25 cellular contexts compared by ENCODE assay signal in genomic region chr5:55823151-55823796, GRCh38. TPM values are rescaled to one million over a fixed set of nuclear protein-coding genes. Genes with fewer than 3 reads are reported as not detected.
A peak's percentile ranks its signal among the peaks of the same experiment; 100 is the strongest.
DNase-seq lines count a peak whose midpoint lies in the region; ATAC-seq and TF ChIP-seq lines count a peak whose summit lies in the region.
"Had no signal": no experiment of that assay in that cellular context is flagged by ENCODE, and none has a peak within 500 bp of the region (broad histone marks: within the 10 kb centered on the region; RNA-seq: fewer than 3 reads in every experiment).

No MANE protein-coding gene starts in this region.

- POLR2A ChIA-PET in MCF 10A (lab: Yijun Ruan, JAX), result interaction anchor here (1.5 to 2.0 kb wide), 2 partner anchors 9 to 28 kb away, joined by 3 to 6 read pairs; partner anchors contain the start of gene IL31RA

- CTCF ChIA-PET in MCF 10A (lab: Yijun Ruan, JAX), result no interaction called here

- no peaks in the 10 kb centered on the region for H3K9me3 ChIP-seq in prostate gland

- H3K36me3 ChIP-seq in prostate gland, result no peaks in the 10 kb centered on the region
- H3K36me3 ChIP-seq: BLaER1 had no signal

- no peaks in the 10 kb centered on the region for H3K36me3 Mint-ChIP-seq in MCF 10A (ENCODE audit: insufficient read depth, unreplicated experiment)
- H3K36me3 Mint-ChIP-seq in effector memory CD8-positive, alpha-beta T cell (ENCODE audit: insufficient read depth), result peaks cover 5% of the 10 kb centered on the region
- H3K36me3 Mint-ChIP-seq: CD4-positive, CD25-positive, alpha-beta regulatory T cell had no signal

- no peak overlapping the region for H3K4me3 Mint-ChIP-seq in MCF 10A (ENCODE audit: unreplicated experiment)
- H3K4me3 Mint-ChIP-seq in effector memory CD8-positive, alpha-beta T cell, result no peak overlapping the region
- H3K4me3 Mint-ChIP-seq: CD4-positive, CD25-positive, alpha-beta regulatory T cell had no signal

- 43% methylated on average over 1 of the region's 1 CpG for WGBS in prostate gland

- H3K4me3 ChIP-seq in LNCaP clone FGC (ENCODE audit: low read depth, low read length) (no peak overlapping the region), epithelial cell of esophagus (ENCODE audit: low read length) (no peak overlapping the region), prostate gland (no peak overlapping the region)
- H3K4me3 ChIP-seq: BLaER1 had no signal

- H3K27me3 ChIP-seq in prostate gland (replicated peaks; ENCODE audit: insufficient read depth), result no peaks in the 10 kb centered on the region
- H3K27me3 ChIP-seq: BLaER1 had no signal

- H3K27ac Mint-ChIP-seq in MCF 10A (ENCODE audit: low read depth, unreplicated experiment), result no peak overlapping the region
- no peak overlapping the region for H3K27ac Mint-ChIP-seq in effector memory CD8-positive, alpha-beta T cell
- H3K27ac Mint-ChIP-seq: CD4-positive, CD25-positive, alpha-beta regulatory T cell had no signal

- H3K9me3 Mint-ChIP-seq in MCF 10A (ENCODE audit: unreplicated experiment), result no peaks in the 10 kb centered on the region
- H3K9me3 Mint-ChIP-seq in effector memory CD8-positive, alpha-beta T cell, result no peaks in the 10 kb centered on the region

- TF ChIP-seq POLR2A in prostate gland (IDR thresholded peaks at IDR 0.05), result no peak

- no peaks in the 10 kb centered on the region for H3K27me3 Mint-ChIP-seq in MCF 10A (ENCODE audit: insufficient read depth, unreplicated experiment)
- peaks cover 73 to 84% of the 10 kb centered on the region in 2 donors for H3K27me3 Mint-ChIP-seq in effector memory CD8-positive, alpha-beta T cell

- intact Hi-C loops in MCF 10A (cut with micrococcal nuclease), result no loop called here
- intact Hi-C loops in prostate gland (cut with DNase I), result no loop called here
- intact Hi-C loops in posterior vena cava (cut with DNase I), result no loop called here

- no peak for ATAC-seq in effector memory CD8-positive, alpha-beta T cell (replicated peaks)
- ATAC-seq in HG02763 (IDR thresholded peaks at IDR 0.05; ENCODE audit: unreplicated experiment), result no peak
- ATAC-seq: HCT116, Panc1 had no signal

- H3K27ac ChIP-seq in prostate gland, result peak overlapping the region; percentile 18 to 42
- H3K27ac ChIP-seq: BLaER1, RWPE1 had no signal

- H3K4me1 Mint-ChIP-seq in MCF 10A (ENCODE audit: insufficient read depth, unreplicated experiment), result no peaks in the 10 kb centered on the region
- peaks cover 0 to 3% of the 10 kb centered on the region in 2 donors for H3K4me1 Mint-ChIP-seq in effector memory CD8-positive, alpha-beta T cell (ENCODE audit: low read depth in 2 of 2)

- in situ Hi-C loops in T47D (cut with HindIII; ENCODE audit: low pct_unique_long_range_greater_than_20kb, low sequenced_read_pairs), result no loop called here

- no TSS peak for BruUV-seq in MCF 10A (replicated peaks; lab: Mats Ljungman, UMichigan)

- TF ChIP-seq CTCF in MCF 10A (IDR thresholded peaks at IDR 0.05; ENCODE audit: unreplicated experiment), result no peak
- TF ChIP-seq CTCF in LNCaP clone FGC (IDR thresholded peaks at IDR 0.05; ENCODE audit: control insufficient read depth, extremely low read depth, insufficient read depth), result no peak
- TF ChIP-seq CTCF in epithelial cell of esophagus (IDR thresholded peaks at IDR 0.05; ENCODE audit: insufficient read depth, low read depth, low read length, missing control alignments), result no peak
- TF ChIP-seq CTCF in prostate gland (IDR thresholded peaks at IDR 0.05), result no peak

- H3K4me1 ChIP-seq in prostate gland (replicated peaks), result peaks cover 6% of the 10 kb centered on the region
- H3K4me1 ChIP-seq: BLaER1 had no signal

- peak; percentile 76 to 98 for DNase-seq in T47D (ENCODE audit: low read depth in 1 of 2, low spot score in 1 of 2)
- no peak for DNase-seq in MCF 10A (ENCODE audit: unreplicated experiment)
- DNase-seq in LNCaP clone FGC (ENCODE audit: low read depth), result peak; percentile 98
- DNase-seq in epithelial cell of esophagus (ENCODE audit: low read depth), result peak; percentile 38
- DNase-seq in prostate gland (ENCODE audit: low spot score), result peak; percentile 47
- DNase-seq in posterior vena cava (ENCODE audit: low spot score), result no peak
- DNase-seq in effector memory CD8-positive, alpha-beta T cell, result no peak
- DNase-seq: CD4-positive, CD25-positive, alpha-beta regulatory T cell; DMS153; DND-41; Karpas-422; MV-4-11; NCI-H1105; NCI-H1436 treated with DMSO at 0.1 percent for 48 hours; NCI-H187 treated with DMSO at 0.1 percent for 48 hours; NCI-H2107; NCI-H524 treated with DMSO at 0.1 percent for 48 hours; NCI-H774; SHP77 had no signal

RNA-seq across cellular contexts. Expression of gene IL31RA, which starts 27.9 kb away (rescaled TPM):
- 5.8 and 6.4 TPM in 2 replicates for total RNA-seq in MCF 10A (2022)
- total RNA-seq in prostate gland, result 1 to 10 TPM in 1 of 2 donors, not detected in 1; 2.1 TPM
- total RNA-seq in posterior vena cava, result not detected
- total RNA-seq: CD4-positive, CD25-positive, alpha-beta regulatory T cell; HT-29 had no signal

Comparison
In these comparisons a context has a peak if more than half of its experiments do, and no peak if none do; other contexts are left out.
1. DNase-seq: peak in T47D (2 of 2), LNCaP clone FGC (single experiment), epithelial cell of esophagus (single experiment) and prostate gland (single experiment); none in MCF 10A (single experiment), posterior vena cava (single experiment) and effector memory CD8-positive, alpha-beta T cell (0 of 3).